Comparison of ENCODE assay signal across 12 cellular contexts in genomic region chr13:50370303-50370950, GRCh38.
DNase-seq lines count a peak whose midpoint lies in the region; ATAC-seq, FAIRE-seq and TF ChIP-seq lines count a peak whose summit lies in the region.
"Had no signal": no experiment of that assay in that cellular context is flagged by ENCODE, and none has a peak within 500 bp of the region (broad histone marks: within the 10 kb centered on the region; RNA-seq: fewer than 3 reads in every experiment).

No MANE protein-coding gene starts in this region.

- H3K4me1 ChIP-seq in K562 (replicated peaks in 1 of 2; ENCODE audit: control insufficient read depth in 2 of 2, insufficient read depth in 2 of 2, low read length in 2 of 2), result 0 out of 5 replicates have a peak, but pooled peaks cover 0 to 2% of the 10 kb centered on the region in 2 experiments

- no peaks in the 10 kb centered on the region; the same call in 1 of the 2 replicates for H4K20me1 ChIP-seq in K562 (replicated peaks; ENCODE audit: control insufficient read depth, insufficient read depth, low read length)

- DNase-seq in K562 (ENCODE audit: extremely low read depth in 1 of 4, low spot score in 3 of 4) (no peak), hepatic stellate cell (ENCODE audit: low spot score) (no peak), foreskin melanocyte (no peak), dorsolateral prefrontal cortex (no peak)
- no peak for DNase-seq in stimulated activated CD4-positive, alpha-beta T cell treated with anti-CD3 and anti-CD28 coated beads, Interleukin-4, amount 100 ng/mL, for 24 hours
- DNase-seq: retina; stimulated activated naive CD4-positive, alpha-beta T cell had no signal

- no TSS peak for BruUV-seq in K562 (replicated peaks; lab: Mats Ljungman, UMichigan)

- intact Hi-C loops in K562 (cut with micrococcal nuclease), result no loop called here
- intact Hi-C loops in dorsolateral prefrontal cortex (cut with DNase I), result no loop called here

- peak; percentile 69 for ATAC-seq in GM18858 (IDR thresholded peaks at IDR 0.05; ENCODE audit: unreplicated experiment)
- peak; percentile 50 for ATAC-seq in GM21825 (IDR thresholded peaks at IDR 0.05; ENCODE audit: unreplicated experiment)
- ATAC-seq in HG03521 (IDR thresholded peaks at IDR 0.05; ENCODE audit: unreplicated experiment), result peak; percentile 60
- no peak for ATAC-seq in K562

- H3K9ac ChIP-seq in K562 (ENCODE audit: insufficient read depth in 1 of 2, low read depth in 2 of 2, low read length in 2 of 2), result no peak overlapping the region

- FAIRE-seq in K562 (lab: Jason Lieb, UNC), result no peak
- FAIRE-seq: D721Med had no signal

- no peaks in the 10 kb centered on the region for H3K9me1 ChIP-seq in K562 (ENCODE audit: control insufficient read depth, insufficient read depth, low read length)

- CTCF ChIA-PET in K562 (lab: Yijun Ruan, JAX; ENCODE audit: low intra/inter-chr PET ratio), result no interaction called here

- no peak overlapping the region for H3K4me3 ChIP-seq in K562
- H3K4me3 ChIP-seq in dorsolateral prefrontal cortex, result no peak overlapping the region
- H3K4me3 ChIP-seq: HAP-1 had no signal

- no peaks in the 10 kb centered on the region for H3K79me2 ChIP-seq in K562 (ENCODE audit: control insufficient read depth, insufficient read depth, low read length)

- H3K9me3 ChIP-seq in K562 (replicated peaks; ENCODE audit: control insufficient read depth, insufficient read depth, low read depth, low read length), result no peaks in the 10 kb centered on the region
- H3K9me3 ChIP-seq: HAP-1 had no signal

- in situ Hi-C loops in K562 (cut with MboI), result no loop called here

- POLR2A ChIA-PET in K562 (lab: Yijun Ruan, JAX), result interaction anchor here (0.7 kb wide), 1 partner anchor 9 kb away, joined by 6 read pairs; no protein-coding TSS in a partner anchor

- H3K36me3 ChIP-seq in K562 (ENCODE audit: control insufficient read depth, insufficient read depth, low read length), result no peaks in the 10 kb centered on the region
- H3K36me3 ChIP-seq: HAP-1 had no signal

- H3K4me2 ChIP-seq in K562 (ENCODE audit: insufficient read depth, low read length), result no peak overlapping the region

- no peak for TF ChIP-seq CTCF in K562 (IDR thresholded peaks at IDR 0.05 in 2 of 3, conservative IDR thresholded peaks at IDR 0.05 in 1 of 3; ENCODE audit: insufficient read depth in 2 of 3, low read depth in 1 of 3, low read length in 3 of 3)
- TF ChIP-seq CTCF in dorsolateral prefrontal cortex (IDR thresholded peaks at IDR 0.05 in 54 of 56, conservative IDR thresholded peaks at IDR 0.05 in 2 of 56; ENCODE audit: low read depth in 1 of 56, partially characterized antibody in 56 of 56), result no peak

- H3K27ac ChIP-seq in K562 (ENCODE audit: extremely low read depth, low read depth, low read length) (no peak overlapping the region), dorsolateral prefrontal cortex (no peak overlapping the region)

- no peak for TF ChIP-seq POLR2A in K562 (conservative IDR thresholded peaks at IDR 0.05)

- H3K27me3 ChIP-seq in K562 (ENCODE audit: control insufficient read depth in 2 of 2, insufficient read depth in 2 of 2, low read length in 2 of 2) (no peaks in the 10 kb centered on the region), dorsolateral prefrontal cortex (no peaks in the 10 kb centered on the region)

- TF ChIP-seq EP300 in K562 (IDR thresholded peaks at IDR 0.05; ENCODE audit: low read length), result no peak

- H2AFZ ChIP-seq in K562 (ENCODE audit: low read depth, low read length), result no peak overlapping the region

- no peak for TF ChIP-seq RAD21 in K562 (CRISPR knock-in tag; conservative IDR thresholded peaks at IDR 0.05 in 1 of 2, IDR thresholded peaks at IDR 0.05 in 1 of 2)

- WGBS in K562 (ENCODE audit: insufficient coverage, low coverage, missing lambda C conversion rate), result 31% methylated on average over 5 of the region's 5 CpGs

TF ChIP-seq in K562, 482 proteins besides CTCF, POLR2A, EP300 and RAD21:
- TF ChIP-seq SPI1 (IDR thresholded peaks at IDR 0.05; ENCODE audit: borderline replicate concordance, low read depth, low read length) (peak; percentile 90), RREB1 (CRISPR knock-in tag; IDR thresholded peaks at IDR 0.05) (no peak)
